Comparison of ENCODE assay signal across 9 cellular contexts in genomic region chr7:51224811-51225581, GRCh38.
DNase-seq lines count a peak whose midpoint lies in the region; ATAC-seq, FAIRE-seq and TF ChIP-seq lines count a peak whose summit lies in the region.
"Had no signal": no experiment of that assay in that cellular context is flagged by ENCODE, and none has a peak within 500 bp of the region (broad histone marks: within the 10 kb centered on the region; RNA-seq: fewer than 3 reads in every experiment).

No MANE protein-coding gene starts in this region.

- peak overlapping the region in 1 of 2 donors; percentile 14 for H3K27ac ChIP-seq in prostate gland

- no peak for FAIRE-seq in H54 (lab: Jason Lieb, UNC)

- no peaks in the 10 kb centered on the region for H3K9me3 ChIP-seq in prostate gland

- DNase-seq in H54 (ENCODE audit: insufficient read length, low spot score), result peak; percentile 63
- DNase-seq in NCI-H526 treated with DMSO at 0.1 percent for 48 hours (lab: John Stamatoyannopoulos, UW), result peak; percentile 15
- DNase-seq in fibroblast of mammary gland (ENCODE audit: low read depth), result peak; percentile 1
- peak; percentile 50 for DNase-seq in prostate gland (ENCODE audit: low spot score)
- DNase-seq in SK-N-DZ (ENCODE audit: low spot score), result no peak
- DNase-seq in NOMO-1 treated with DMSO at 0.1 percent for 48 hours (lab: John Stamatoyannopoulos, UW; ENCODE audit: unreplicated experiment), result no peak
- DNase-seq: foreskin melanocyte had no signal

- H3K4me3 ChIP-seq in fibroblast of mammary gland (ENCODE audit: control insufficient read depth, low read depth, low read length) (no peak overlapping the region), prostate gland (no peak overlapping the region)

- H3K36me3 ChIP-seq in prostate gland, result no peaks in the 10 kb centered on the region

- H3K27me3 ChIP-seq in prostate gland (replicated peaks; ENCODE audit: insufficient read depth), result no peaks in the 10 kb centered on the region

- ATAC-seq in HG02938 (IDR thresholded peaks at IDR 0.05; ENCODE audit: unreplicated experiment), result no peak
- no peak for ATAC-seq in GM19463 (IDR thresholded peaks at IDR 0.05; ENCODE audit: unreplicated experiment)

- WGBS in prostate gland, result 78% methylated on average over 17 of the region's 17 CpGs

- intact Hi-C loops in prostate gland (cut with DNase I), result no loop called here

- no peak for TF ChIP-seq POLR2A in H54 (IDR thresholded peaks at IDR 0.05; ENCODE audit: low read depth, low read length)
- TF ChIP-seq POLR2A in prostate gland (IDR thresholded peaks at IDR 0.05), result no peak

- TF ChIP-seq CTCF in fibroblast of mammary gland (conservative IDR thresholded peaks at IDR 0.05; ENCODE audit: control insufficient read depth, insufficient read depth, low read depth, low read length), result no peak
- peak in 3 of 4 experiments; percentile 41 to 56 (median 51) for TF ChIP-seq CTCF in prostate gland (IDR thresholded peaks at IDR 0.05)

- H3K4me1 ChIP-seq in prostate gland (replicated peaks), result peaks cover 3% of the 10 kb centered on the region

Comparison
In these comparisons a context has a peak if more than half of its experiments do, and no peak if none do; other contexts are left out.
1. DNase-seq: peak in H54 (single experiment), NCI-H526 treated with DMSO at 0.1 percent for 48 hours (single experiment), fibroblast of mammary gland (single experiment) and prostate gland (single experiment); none in SK-N-DZ (single experiment) and NOMO-1 treated with DMSO at 0.1 percent for 48 hours (single experiment).